22 cellular contexts compared by ENCODE assay signal in genomic region chr18:79904357-79905147, GRCh38. TPM values are rescaled to one million over a fixed set of nuclear protein-coding genes. Genes with fewer than 3 reads are reported as not detected.
DNase-seq lines count a peak whose midpoint lies in the region; ATAC-seq, FAIRE-seq and TF ChIP-seq lines count a peak whose summit lies in the region.
"Had no signal": no experiment of that assay in that cellular context is flagged by ENCODE, and none has a peak within 500 bp of the region (broad histone marks: within the 10 kb centered on the region; RNA-seq: fewer than 3 reads in every experiment).

No MANE protein-coding gene starts in this region.

- no peak for TF ChIP-seq CTCF in right atrium auricular region (IDR thresholded peaks at IDR 0.05)
- no peak for TF ChIP-seq CTCF in chondrocyte (IDR thresholded peaks at IDR 0.05)

- no peak overlapping the region for H3K27ac Mint-ChIP-seq in chondrocyte (ENCODE audit: unreplicated experiment)
- no peak overlapping the region for H3K27ac Mint-ChIP-seq in naive thymus-derived CD4-positive, alpha-beta T cell
- H3K27ac Mint-ChIP-seq: activated B cell treated with CpG ODN at 0.5 μM for 24 hours; T-helper 1 cell treated with Interleukin-12 subunit alpha and Interleukin-12 subunit beta and Interleukin-4 antibody, amounts not matched to agents 30 μg/mL and 1 μg/mL, for 36 hours had no signal

- ATAC-seq in Right ventricle myocardium superior (ENCODE audit: poor library complexity), result no peak
- ATAC-seq in naive thymus-derived CD4-positive, alpha-beta T cell, result peak; percentile 7
- ATAC-seq in GM19328 (IDR thresholded peaks at IDR 0.05; ENCODE audit: unreplicated experiment), result no peak
- ATAC-seq: psoas muscle had no signal

- CTCF ChIA-PET in naive thymus-derived CD4-positive, alpha-beta T cell (lab: Charles Lee), result no interaction called here

- intact Hi-C loops in Right ventricle myocardium superior (cut with DNase I), result no loop called here
- intact Hi-C loops in naive thymus-derived CD4-positive, alpha-beta T cell (cut with micrococcal nuclease), result no loop called here

- H3K27ac ChIP-seq in right atrium auricular region (no peak overlapping the region), urinary bladder (ENCODE audit: low read depth) (peak overlapping the region; percentile 46)
- H3K27ac ChIP-seq in naive thymus-derived CD4-positive, alpha-beta T cell (ENCODE audit: low read depth, low read length), result no peak overlapping the region
- H3K27ac ChIP-seq: psoas muscle, uterus had no signal

- peaks cover 29% of the 10 kb centered on the region for H3K36me3 Mint-ChIP-seq in chondrocyte (ENCODE audit: low read depth)
- H3K36me3 Mint-ChIP-seq in naive thymus-derived CD4-positive, alpha-beta T cell, result peaks cover 15 to 41% (median 25%) of the 10 kb centered on the region in 5 donors

- peaks cover 0 to 7% of the 10 kb centered on the region in 2 donors for H3K4me1 ChIP-seq in right atrium auricular region
- H3K4me1 ChIP-seq in naive thymus-derived CD4-positive, alpha-beta T cell (ENCODE audit: control insufficient read depth in 2 of 2, insufficient read depth in 2 of 2, low read length in 2 of 2), result no peaks in the 10 kb centered on the region
- H3K4me1 ChIP-seq in urinary bladder (ENCODE audit: insufficient read depth), result no peaks in the 10 kb centered on the region
- H3K4me1 ChIP-seq: psoas muscle, uterus had no signal

- H3K36me3 ChIP-seq in right atrium auricular region, result peaks cover 4% of the 10 kb centered on the region
- peaks cover 0 to 27% (median 0%) of the 10 kb centered on the region in 3 experiments for H3K36me3 ChIP-seq in naive thymus-derived CD4-positive, alpha-beta T cell (ENCODE audit: control insufficient read depth in 2 of 3, insufficient read depth in 3 of 3, low read length in 3 of 3)
- H3K36me3 ChIP-seq in urinary bladder (ENCODE audit: insufficient read depth), result no peaks in the 10 kb centered on the region
- H3K36me3 ChIP-seq: uterus had no signal

- POLR2A ChIA-PET in naive thymus-derived CD4-positive, alpha-beta T cell (lab: Charles Lee), result interaction anchor here (1.5 kb wide), 1 partner anchor 11 kb away, joined by 3 read pairs; no protein-coding TSS in a partner anchor

- 86% methylated on average over 27 of the region's 27 CpGs for WGBS in urinary bladder

- H3K4me1 Mint-ChIP-seq in chondrocyte (ENCODE audit: low read depth), result peaks cover 5% of the 10 kb centered on the region
- H3K4me1 Mint-ChIP-seq in naive thymus-derived CD4-positive, alpha-beta T cell, result peaks cover 0 to 16% (median 3%) of the 10 kb centered on the region in 7 donors
- H3K4me1 Mint-ChIP-seq: activated B cell treated with CpG ODN at 0.5 μM for 24 hours had no signal

- H3K27me3 ChIP-seq in right atrium auricular region, result no peaks in the 10 kb centered on the region
- no peaks in the 10 kb centered on the region for H3K27me3 ChIP-seq in naive thymus-derived CD4-positive, alpha-beta T cell (ENCODE audit: control insufficient read depth in 2 of 2, insufficient read depth in 2 of 2, low read length in 2 of 2)
- H3K27me3 ChIP-seq: uterus had no signal

- H3K9me3 ChIP-seq in right atrium auricular region, result no peaks in the 10 kb centered on the region
- no peaks in the 10 kb centered on the region for H3K9me3 ChIP-seq in naive thymus-derived CD4-positive, alpha-beta T cell (ENCODE audit: control insufficient read depth in 2 of 3, low read length in 3 of 3)
- H3K9me3 ChIP-seq: psoas muscle had no signal

- H3K4me3 Mint-ChIP-seq in chondrocyte (ENCODE audit: unreplicated experiment), result no peak overlapping the region
- no peak overlapping the region for H3K4me3 Mint-ChIP-seq in naive thymus-derived CD4-positive, alpha-beta T cell
- H3K4me3 Mint-ChIP-seq: activated B cell treated with CpG ODN at 0.5 μM for 24 hours; T-helper 1 cell treated with Interleukin-12 subunit alpha and Interleukin-12 subunit beta and Interleukin-4 antibody, amounts not matched to agents 30 μg/mL and 1 μg/mL, for 36 hours had no signal

- no peak overlapping the region for H3K4me3 ChIP-seq in right atrium auricular region
- H3K4me3 ChIP-seq in naive thymus-derived CD4-positive, alpha-beta T cell (ENCODE audit: low read length), result no peak overlapping the region
- H3K4me3 ChIP-seq in urinary bladder (ENCODE audit: low read depth, low read length), result no peak overlapping the region
- H3K4me3 ChIP-seq: psoas muscle, uterus had no signal

- TF ChIP-seq POLR2A in GM12892 (IDR thresholded peaks at IDR 0.05; ENCODE audit: low read depth, low read length), result no peak

- peak; percentile 39 for DNase-seq in Right ventricle myocardium superior
- no peak for DNase-seq in right atrium auricular region (ENCODE audit: low spot score)
- DNase-seq in chondrocyte (ENCODE audit: low spot score), result peak; percentile 83
- peak in 1 of 9 donors; percentile 15 for DNase-seq in naive thymus-derived CD4-positive, alpha-beta T cell
- DNase-seq in GM12892 (ENCODE audit: insufficient read length), result no peak
- no peak for DNase-seq in NCI-H1436 (lab: John Stamatoyannopoulos, UW)
- DNase-seq: activated B cell treated with CpG ODN at 0.5 μM for 24 hours; activated naive CD4-positive, alpha-beta T cell; foreskin fibroblast; HCEC 1CT; KG1; NCI-H1048; psoas muscle; stimulated activated naive CD4-positive, alpha-beta T cell had no signal

- H3K27me3 Mint-ChIP-seq in chondrocyte (ENCODE audit: low read depth), result no peaks in the 10 kb centered on the region
- no peaks in the 10 kb centered on the region for H3K27me3 Mint-ChIP-seq in naive thymus-derived CD4-positive, alpha-beta T cell
- H3K27me3 Mint-ChIP-seq: activated B cell treated with CpG ODN at 0.5 μM for 24 hours had no signal

- no peak for FAIRE-seq in GM12892 (lab: Jason Lieb, UNC)
- FAIRE-seq: astrocyte, colon, GM18507 had no signal

- H3K9me3 Mint-ChIP-seq in chondrocyte (ENCODE audit: low read depth), result peaks cover 13% of the 10 kb centered on the region
- H3K9me3 Mint-ChIP-seq in naive thymus-derived CD4-positive, alpha-beta T cell, result peaks cover 0 to 14% (median 1%) of the 10 kb centered on the region in 11 donors
- H3K9me3 Mint-ChIP-seq: T-helper 1 cell treated with Interleukin-12 subunit alpha and Interleukin-12 subunit beta and Interleukin-4 antibody, amounts not matched to agents 30 μg/mL and 1 μg/mL, for 36 hours had no signal

RNA-seq across cellular contexts. Expression of gene SLC66A2, which starts 46.9 kb away (rescaled TPM):
- total RNA-seq in Right ventricle myocardium superior (25.4 TPM), right atrium auricular region (10 to 100 TPM; 21.4 to 22.9 TPM), chondrocyte (27.6 to 32.1 TPM (median 29.1 TPM) in 3 replicates), urinary bladder (14.8 TPM)
- total RNA-seq in naive thymus-derived CD4-positive, alpha-beta T cell, result 100 to 1,000 TPM in 1 of 5 experiments, 10 to 100 TPM in 4; 30.7 to 106 (median 40.4) TPM
- 10 to 100 TPM; 14.9 to 20.2 TPM for polyA plus RNA-seq in naive thymus-derived CD4-positive, alpha-beta T cell
- 47.8 TPM for polyA plus RNA-seq in urinary bladder
- polyA plus RNA-seq in GM12892 (2012; ENCODE audit: missing spikeins), result 20.1 TPM

RNA-seq across cellular contexts. Expression of gene HSBP1L1, which starts 59.9 kb away (rescaled TPM):
- 13.8 TPM for total RNA-seq in Right ventricle myocardium superior
- 10 to 100 TPM in 1 of 2 donors, 1 to 10 TPM in 1; 8.6 to 13.0 TPM for total RNA-seq in right atrium auricular region
- total RNA-seq in chondrocyte, result 0.99 to 5.4 TPM (median 5.1 TPM) in 3 replicates
- total RNA-seq in naive thymus-derived CD4-positive, alpha-beta T cell, result 10 to 100 TPM; 13.7 to 44.9 (median 41.7) TPM
- 10 to 100 TPM; 21.9 to 32.4 TPM for polyA plus RNA-seq in naive thymus-derived CD4-positive, alpha-beta T cell
- 4.9 TPM for total RNA-seq in urinary bladder
- polyA plus RNA-seq in urinary bladder, result 8.6 TPM
- 8.9 TPM for polyA plus RNA-seq in GM12892 (2012; ENCODE audit: missing spikeins)
- total RNA-seq: myocyte had no signal

Comparison
In these comparisons a context has a peak if more than half of its experiments do, and no peak if none do; other contexts are left out.
1. DNase-seq: peak in Right ventricle myocardium superior (single experiment) and chondrocyte (single experiment); none in right atrium auricular region (single experiment), GM12892 (single experiment) and NCI-H1436 (single experiment).